Comparison of ENCODE assay signal across 8 cellular contexts in the genomic region with DNA sequence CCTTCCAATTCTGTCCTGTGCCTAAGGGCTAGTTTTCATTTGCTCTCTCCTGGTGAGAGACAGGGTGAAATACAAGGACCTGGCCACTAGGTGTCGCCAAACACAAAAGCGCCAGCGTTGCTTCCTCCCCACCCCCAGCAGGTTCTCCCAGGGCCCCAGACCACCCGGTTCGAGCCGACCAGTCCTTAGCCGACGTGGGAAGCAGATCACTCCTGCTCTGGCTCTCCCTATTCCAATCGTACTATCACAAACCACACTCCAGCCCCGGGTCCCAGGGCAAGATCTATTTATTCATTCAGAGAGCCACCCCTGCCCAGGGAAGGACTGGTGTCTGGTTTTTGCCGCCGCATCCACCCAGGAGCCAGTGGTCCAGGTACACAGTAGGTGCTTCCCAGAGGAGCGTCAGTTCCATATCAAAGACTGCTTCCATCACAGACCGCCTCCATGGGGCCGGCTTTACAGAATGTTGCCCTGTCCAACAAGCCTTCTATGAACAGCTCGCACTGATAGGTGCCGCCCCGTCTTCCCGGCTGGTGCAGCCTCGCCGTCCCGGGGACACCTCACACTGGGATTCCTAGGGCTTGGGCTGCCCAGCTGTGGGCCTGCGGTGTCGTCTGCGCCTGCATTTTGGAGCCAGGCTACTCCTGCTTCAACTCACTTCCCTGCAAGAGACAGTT. TPM values are rescaled to one million over a fixed set of nuclear protein-coding genes. Genes with fewer than 3 reads are reported as not detected.
DNase-seq lines count a peak whose midpoint lies in the region; ATAC-seq, FAIRE-seq and TF ChIP-seq lines count a peak whose summit lies in the region.

No MANE protein-coding gene starts in this region.

- peak; percentile 96 for TF ChIP-seq CTCF in kidney (IDR thresholded peaks at IDR 0.05; ENCODE audit: borderline replicate concordance, extremely low read depth, insufficient read depth)

- H3K27me3 ChIP-seq in BLaER1 (peaks cover 10% of the 10 kb centered on the region; the same call in 1 of the 2 replicates), GM23248 (replicated peaks; ENCODE audit: insufficient read depth) (no peaks in the 10 kb centered on the region)

- no peak overlapping the region for H3K9ac ChIP-seq in BLaER1
- no peak overlapping the region for H3K9ac ChIP-seq in GM23248
- H3K9ac ChIP-seq in kidney (ENCODE audit: low read length in 2 of 2): peak overlapping the region in 1 of 2 donors; percentile 61

- FAIRE-seq in kidney (lab: Jason Lieb, UNC): no peak

- DNase-seq in GM23248: peak; percentile 69
- DNase-seq in NCI-H2171 treated with DMSO at 0.1 percent for 48 hours (lab: John Stamatoyannopoulos, UW): peak; percentile 76
- DNase-seq in activated CD4-positive, CD25-positive, alpha-beta regulatory T cell treated with anti-CD3 and anti-CD28 coated beads, Interleukin-2, amount 50 U/mL, for 16 hours (ENCODE audit: low read depth, low spot score): peak; percentile 58
- DNase-seq in cerebellar cortex (ENCODE audit: low spot score): peak; percentile 93
- DNase-seq in kidney: no peak
- peak; percentile 56 to 62 (median 60) for DNase-seq in stimulated activated CD4-positive, alpha-beta T cell treated with anti-CD3 and anti-CD28 coated beads, Interleukin-1b, Interleukin-23, amount 100 ng/mL, for 24 hours (ENCODE audit: low read depth in 4 of 4, low spot score in 1 of 4)

- ATAC-seq in GM18873 (IDR thresholded peaks at IDR 0.05; ENCODE audit: low FRiP score, unreplicated experiment): no peak

- in situ Hi-C loops in GM23248 (cut with MboI): loop anchor here (10.0 kb wide), 1 partner anchor 70 kb away; a partner anchor contains a TSS

- intact Hi-C loops in kidney (cut with DNase I): no loop called here

- H3K9me2 ChIP-seq in GM23248 (ENCODE audit: insufficient read depth): no peaks in the 10 kb centered on the region

- H3K36me3 ChIP-seq in BLaER1 (peaks cover under 1% of the 10 kb centered on the region; the same call in 1 of the 2 replicates), GM23248 (ENCODE audit: low read depth) (no peaks in the 10 kb centered on the region), kidney (ENCODE audit: control insufficient read depth in 1 of 2, insufficient read depth in 2 of 2, low read length in 2 of 2) (peaks cover 5 to 6% of the 10 kb centered on the region in 2 donors)

- H3F3A ChIP-seq in GM23248 (ENCODE audit: insufficient read depth): no peaks in the 10 kb centered on the region

- no peaks in the 10 kb centered on the region for H3K9me3 ChIP-seq in BLaER1
- no peaks in the 10 kb centered on the region for H3K9me3 ChIP-seq in GM23248 (ENCODE audit: low read depth)
- no peaks in the 10 kb centered on the region for H3K9me3 ChIP-seq in kidney (ENCODE audit: control insufficient read depth in 1 of 2, low read length in 2 of 2)

- peaks cover 40% of the 10 kb centered on the region for H3K4me1 ChIP-seq in BLaER1
- no peaks in the 10 kb centered on the region for H3K4me1 ChIP-seq in GM23248 (ENCODE audit: insufficient read depth)
- peaks cover 7 to 12% of the 10 kb centered on the region in 2 donors for H3K4me1 ChIP-seq in kidney (ENCODE audit: control insufficient read depth in 1 of 2, insufficient read depth in 1 of 2, low read depth in 1 of 2, low read length in 2 of 2)

- no peaks in the 10 kb centered on the region for H3K79me2 ChIP-seq in GM23248 (ENCODE audit: insufficient read depth)

- no peak overlapping the region for H2AFZ ChIP-seq in GM23248

- H3K4me3 ChIP-seq in BLaER1 (no peak overlapping the region), GM23248 (no peak overlapping the region), kidney (ENCODE audit: low read length in 2 of 2) (peak overlapping the region in 1 of 2 donors; percentile 22)

- H4K20me1 ChIP-seq in BLaER1: peaks cover 48% of the 10 kb centered on the region
- no peaks in the 10 kb centered on the region for H4K20me1 ChIP-seq in GM23248 (ENCODE audit: insufficient read depth)

- H3K4me2 ChIP-seq in BLaER1 (peak overlapping the region; percentile 38), GM23248 (ENCODE audit: unreplicated experiment) (no peak overlapping the region)

- H3K27ac ChIP-seq in BLaER1 (no peak overlapping the region), GM23248 (no peak overlapping the region), kidney (ENCODE audit: low read depth in 2 of 2, low read length in 2 of 2) (no peak overlapping the region)

- WGBS in GM23248 (ENCODE audit: low coverage in 1 of 2, low lambda C conversion rate in 2 of 2, missing lambda C conversion rate in 2 of 2), 2 experiments: 20 to 34% methylated on average over 21 to 25 of the region's 25 CpGs

RNA-seq across cellular contexts. Expression of a gene that starts 35.0 kb away (rescaled TPM):
- 12.5 and 31.0 TPM in 2 replicates for total RNA-seq in GM23248 (2014; rRNA removed; shearing (Covaris generic))
- 21.8 and 22.2 TPM in 2 replicates for polyA plus RNA-seq in GM23248 (2016; fragmentation: Nextera tagmentation; extraction: Ambion mirVana)
- 21.9 TPM for total RNA-seq in kidney
- 26.4 TPM for polyA plus RNA-seq in kidney (ENCODE audit: insufficient read depth, low read depth, low replicate concordance)

RNA-seq across cellular contexts. Expression of a gene that starts 51.3 kb away (rescaled TPM):
- 67.8 and 72.6 TPM in 2 replicates for total RNA-seq in GM23248 (2014; rRNA removed; shearing (Covaris generic))
- polyA plus RNA-seq in GM23248 (2016; fragmentation: Nextera tagmentation; extraction: Ambion mirVana) (56.8 and 59.7 TPM in 2 replicates), kidney (ENCODE audit: insufficient read depth, low read depth, low replicate concordance) (114 TPM)
- total RNA-seq in kidney: 158 TPM
